8 cellular contexts compared by ENCODE assay signal in the genomic region with DNA sequence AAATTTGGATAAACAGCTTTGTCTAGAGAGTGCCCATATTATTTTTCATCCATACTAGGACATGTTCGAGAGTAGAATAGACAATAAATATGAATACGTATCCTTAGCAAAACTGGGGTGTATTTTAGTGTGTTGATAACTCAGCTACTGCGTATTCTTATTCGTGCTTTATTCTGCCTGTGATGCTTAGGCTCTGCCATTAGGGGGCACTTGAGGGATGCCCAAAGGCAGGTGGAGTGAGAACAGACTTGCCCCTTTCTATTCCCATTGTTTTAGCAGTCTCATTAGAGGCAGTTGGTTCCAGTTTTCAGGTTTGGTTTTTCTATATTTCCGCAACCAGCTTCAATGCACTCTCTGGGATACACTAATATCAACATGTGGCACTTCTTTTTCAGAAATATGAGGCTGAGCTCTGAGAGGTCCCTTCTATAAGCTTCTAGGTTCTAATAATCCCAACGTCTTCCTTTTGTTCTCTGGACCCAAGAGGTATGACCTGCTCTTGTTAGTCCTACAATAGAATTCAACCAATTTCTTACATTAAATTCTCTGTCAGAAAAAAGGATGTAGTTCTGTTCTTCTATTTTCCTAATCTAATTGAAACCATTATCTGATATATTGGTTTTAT.
DNase-seq lines count a peak whose midpoint lies in the region; ATAC-seq and TF ChIP-seq lines count a peak whose summit lies in the region.

No MANE protein-coding gene starts in this region.

- no peaks in the 10 kb centered on the region for H3K36me3 ChIP-seq in CD8-positive, alpha-beta T cell (ENCODE audit: insufficient read depth, low read length)
- H3K36me3 ChIP-seq in SJCRH30: no peaks in the 10 kb centered on the region

- H3K27ac ChIP-seq in CD8-positive, alpha-beta T cell (ENCODE audit: low read depth, low read length): no peak overlapping the region
- H3K27ac ChIP-seq in SJCRH30: no peak overlapping the region

- no peaks in the 10 kb centered on the region for H3K4me1 ChIP-seq in CD8-positive, alpha-beta T cell (ENCODE audit: insufficient read depth, low read length)
- H3K4me1 ChIP-seq in SJCRH30: peaks cover 5% of the 10 kb centered on the region; the same call in 1 of the 2 replicates

- H3K36me3 Mint-ChIP-seq in CD8-positive, alpha-beta T cell: no peaks in the 10 kb centered on the region

- no peak overlapping the region for H3K4me3 ChIP-seq in CD8-positive, alpha-beta T cell (ENCODE audit: low read depth, low read length)
- no peak overlapping the region for H3K4me3 ChIP-seq in SJCRH30

- DNase-seq in CD8-positive, alpha-beta T cell: no peak
- DNase-seq in LoVo (ENCODE audit: low spot score): peak; percentile 41
- peak; percentile 39 to 71 for DNase-seq in SJCRH30
- DNase-seq in iPS-NIHi11 (ENCODE audit: low spot score): peak; percentile 79
- DNase-seq in GF-D8 (lab: John Stamatoyannopoulos, UW): no peak
- DNase-seq in hepatic stellate cell (ENCODE audit: low spot score): no peak

- no peaks in the 10 kb centered on the region for H3K27me3 ChIP-seq in CD8-positive, alpha-beta T cell (ENCODE audit: insufficient read depth, low read length)
- no peaks in the 10 kb centered on the region for H3K27me3 ChIP-seq in SJCRH30

- TF ChIP-seq CTCF in CD8-positive, alpha-beta T cell (IDR thresholded peaks at IDR 0.05): peak; percentile 15

- H3K9me3 Mint-ChIP-seq in CD8-positive, alpha-beta T cell: no peaks in the 10 kb centered on the region

- CTCF ChIA-PET in CD8-positive, alpha-beta T cell (lab: Charles Lee): interaction anchor here (1.3 to 1.8 kb wide), 2 partner anchors 9 to 24 kb away, joined by 4 read pairs; no protein-coding TSS in a partner anchor

- intact Hi-C loops in CD8-positive, alpha-beta T cell (cut with DNase I, micrococcal nuclease): no loop called here

- H3K27me3 Mint-ChIP-seq in CD8-positive, alpha-beta T cell (ENCODE audit: low read depth): no peaks in the 10 kb centered on the region

- no peaks in the 10 kb centered on the region for H3K4me1 Mint-ChIP-seq in CD8-positive, alpha-beta T cell (ENCODE audit: low read depth)

- H3K27ac Mint-ChIP-seq in CD8-positive, alpha-beta T cell: no peak overlapping the region

- no peak for ATAC-seq in CD8-positive, alpha-beta T cell
- peak; percentile 76 for ATAC-seq in GM18870 (IDR thresholded peaks at IDR 0.05; ENCODE audit: unreplicated experiment)
- ATAC-seq in GM21737 (IDR thresholded peaks at IDR 0.05; ENCODE audit: unreplicated experiment): no peak

- H3K4me3 Mint-ChIP-seq in CD8-positive, alpha-beta T cell: no peak overlapping the region

- H3K9me3 ChIP-seq in CD8-positive, alpha-beta T cell (ENCODE audit: low read length): no peaks in the 10 kb centered on the region
- no peaks in the 10 kb centered on the region for H3K9me3 ChIP-seq in SJCRH30 (replicated peaks)

- POLR2A ChIA-PET in CD8-positive, alpha-beta T cell (lab: Charles Lee): no interaction called here

Comparison
In these comparisons a context has a peak if more than half of its experiments do, and no peak if none do; other contexts are left out.
1. DNase-seq: peak in LoVo (single experiment), SJCRH30 (2 of 2) and iPS-NIHi11 (single experiment); none in CD8-positive, alpha-beta T cell (0 of 7), GF-D8 (single experiment) and hepatic stellate cell (single experiment).